Comparison of ENCODE assay signal across 28 cellular contexts in genomic region chr21:15701845-15702244, GRCh38.
"Had no signal": no experiment of that assay in that cellular context is flagged by ENCODE, and none has a peak within 500 bp of the region (broad histone marks: within the 10 kb centered on the region; RNA-seq: fewer than 3 reads in every experiment).

No MANE protein-coding gene starts in this region.

- H3K27me3 Mint-ChIP-seq: naive thymus-derived CD8-positive, alpha-beta T cell; stimulated activated memory B cell treated with anti-CD40 and anti-IgM and Interleukin-4, amounts not matched to agents 10 μg/mL and 1 μg/mL and 100 μg/mL, for 72 hours; stimulated activated naive CD8-positive, alpha-beta T cell treated with anti-CD3 and anti-CD28 coated beads, Interleukin-15, amount 100 ng/mL, for 72 hours; type B pancreatic cell had no signal

- H3K79me2 ChIP-seq: parathyroid adenoma had no signal

- H3K27me3 ChIP-seq: left lung, neural progenitor cell, neutrophil, right atrium auricular region, right lobe of liver, tibial nerve, uterus had no signal

- H3K36me3 ChIP-seq: left lung, lower lobe of right lung, neural progenitor cell, neutrophil, right atrium auricular region, right lobe of liver, tibial nerve, uterus had no signal

- H3K4me1 Mint-ChIP-seq: immature natural killer cell; naive thymus-derived CD8-positive, alpha-beta T cell; nephron progenitor cell; neural progenitor cell; stimulated activated memory B cell treated with anti-CD40 and anti-IgM and Interleukin-4, amounts not matched to agents 10 μg/mL and 1 μg/mL and 100 μg/mL, for 72 hours; stimulated activated naive CD8-positive, alpha-beta T cell treated with anti-CD3 and anti-CD28 coated beads, Interleukin-15, amount 100 ng/mL, for 72 hours had no signal

- H3K4me1 ChIP-seq: left lung, lower lobe of right lung, neural progenitor cell, parathyroid adenoma, right atrium auricular region, right lobe of liver, tibial nerve, uterus had no signal

- H2AFZ ChIP-seq: neural progenitor cell, parathyroid adenoma had no signal

- H3K27ac Mint-ChIP-seq: immature natural killer cell; nephron progenitor cell; neural progenitor cell; stimulated activated memory B cell treated with anti-CD40 and anti-IgM and Interleukin-4, amounts not matched to agents 10 μg/mL and 1 μg/mL and 100 μg/mL, for 72 hours; stimulated activated naive CD8-positive, alpha-beta T cell treated with anti-CD3 and anti-CD28 coated beads, Interleukin-15, amount 100 ng/mL, for 72 hours; type B pancreatic cell had no signal

- H3K36me3 Mint-ChIP-seq: neural progenitor cell; stimulated activated memory B cell treated with anti-CD40 and anti-IgM and Interleukin-4, amounts not matched to agents 10 μg/mL and 1 μg/mL and 100 μg/mL, for 72 hours; type B pancreatic cell had no signal

- H3K9me3 ChIP-seq: neutrophil, psoas muscle, right lobe of liver, uterus had no signal

- H3K27ac ChIP-seq: left lung, lower lobe of right lung, neural progenitor cell, neutrophil, parathyroid adenoma, psoas muscle, right atrium auricular region, right lobe of liver, tibial nerve, uterus had no signal

- DNase-seq: immature natural killer cell; kidney; left colon; left lung; lower lobe of right lung; mammary epithelial cell; mesenchymal stem cell; naive thymus-derived CD8-positive, alpha-beta T cell; nephron progenitor cell; occipital lobe; psoas muscle; right lobe of liver; stimulated activated CD4-positive, alpha-beta T cell treated with anti-CD3 and anti-CD28 coated beads, Interleukin-1b, Interleukin-23, amount 100 ng/mL, for 48 hours; stimulated activated CD4-positive, alpha-beta T cell treated with anti-CD3 and anti-CD28 coated beads, Interleukin-2, amount 100 ng/mL, for 48 hours; stimulated activated CD4-positive, alpha-beta T cell treated with anti-CD3 and anti-CD28 coated beads, Interleukin-4, amount 100 ng/mL, for 4 hours; stimulated activated CD8-positive, alpha-beta memory T cell treated with anti-CD3 and anti-CD28 coated beads, Interleukin-4, amount 100 ng/mL, for 48 hours; stimulated activated naive CD4-positive, alpha-beta T cell treated with Interleukin-2 at 50 U/mL for 16 hours; stimulated activated naive CD8-positive, alpha-beta T cell treated with anti-CD3 and anti-CD28 coated beads, Interleukin-15, amount 100 ng/mL, for 72 hours; substantia nigra; uterus had no signal

- H3K4me3 Mint-ChIP-seq: immature natural killer cell; naive thymus-derived CD8-positive, alpha-beta T cell; nephron progenitor cell; neural progenitor cell; stimulated activated memory B cell treated with anti-CD40 and anti-IgM and Interleukin-4, amounts not matched to agents 10 μg/mL and 1 μg/mL and 100 μg/mL, for 72 hours; stimulated activated naive CD8-positive, alpha-beta T cell treated with anti-CD3 and anti-CD28 coated beads, Interleukin-15, amount 100 ng/mL, for 72 hours; type B pancreatic cell had no signal

- H3K4me2 ChIP-seq: neural progenitor cell, smooth muscle cell had no signal

- H3K9ac ChIP-seq: neural progenitor cell, parathyroid adenoma had no signal

- H3K4me3 ChIP-seq: left lung, lower lobe of right lung, neural progenitor cell, psoas muscle, right atrium auricular region, right lobe of liver, smooth muscle cell, tibial nerve, uterus had no signal
